9 cellular contexts compared by ENCODE assay signal in genomic region chr6:44052419-44053011, GRCh38.
DNase-seq lines count a peak whose midpoint lies in the region; ATAC-seq and TF ChIP-seq lines count a peak whose summit lies in the region.
"Had no signal": no experiment of that assay in that cellular context is flagged by ENCODE, and none has a peak within 500 bp of the region (broad histone marks: within the 10 kb centered on the region; RNA-seq: fewer than 3 reads in every experiment).

No MANE protein-coding gene starts in this region.

- H3K4me3 ChIP-seq in HL-60 (replicated peaks; ENCODE audit: insufficient read depth, low read length), result no peak overlapping the region
- no peak overlapping the region for H3K4me3 ChIP-seq in Peyer's patch

- peak; percentile 80 to 81 for DNase-seq in HL-60 (ENCODE audit: low read depth in 1 of 2, low spot score in 1 of 2)
- peak; percentile 79 to 85 for DNase-seq in T47D (ENCODE audit: low read depth in 1 of 2, low spot score in 1 of 2)
- peak; percentile 81 for DNase-seq in iris pigment epithelial cell (ENCODE audit: low read depth)
- DNase-seq in NCI-H1048 (lab: John Stamatoyannopoulos, UW), result no peak
- no peak for DNase-seq in Peyer's patch
- DNase-seq: activated CD4-positive, alpha-beta T cell treated with anti-CD3 and anti-CD28 coated beads for 1 hour had no signal

- H3K36me3 ChIP-seq in Peyer's patch, result no peaks in the 10 kb centered on the region

- H3K9me3 ChIP-seq in Peyer's patch, result no peaks in the 10 kb centered on the region

- peaks cover 0 to 45% (median 0%) of the 10 kb centered on the region in 4 donors for H3K4me1 ChIP-seq in Peyer's patch

- TF ChIP-seq CTCF in HL-60 (IDR thresholded peaks at IDR 0.05; ENCODE audit: insufficient read depth, low read length), result no peak
- no peak for TF ChIP-seq CTCF in Peyer's patch (IDR thresholded peaks at IDR 0.05)

- no peaks in the 10 kb centered on the region for H3K27me3 ChIP-seq in HL-60 (ENCODE audit: insufficient read depth, poor library complexity, severe bottlenecking)
- H3K27me3 ChIP-seq in Peyer's patch, result no peaks in the 10 kb centered on the region

- in situ Hi-C loops in T47D (cut with HindIII; ENCODE audit: low pct_unique_long_range_greater_than_20kb, low sequenced_read_pairs), result no loop called here

- H3K27ac ChIP-seq in HL-60 (replicated peaks) (peak overlapping the region; percentile 44), temporal lobe (ENCODE audit: low read depth, low read length) (peak overlapping the region; percentile 9), Peyer's patch (peak overlapping the region in 2 of 4 donors; percentile 46 to 72)

- TF ChIP-seq POLR2A in Peyer's patch (IDR thresholded peaks at IDR 0.05), result no peak

- no peak for ATAC-seq in HG02852 (IDR thresholded peaks at IDR 0.05; ENCODE audit: unreplicated experiment)
- ATAC-seq in HG03565 (IDR thresholded peaks at IDR 0.05; ENCODE audit: unreplicated experiment), result no peak

Comparison
In these comparisons a context has a peak if more than half of its experiments do, and no peak if none do; other contexts are left out.
1. DNase-seq: peak in HL-60 (2 of 2), T47D (2 of 2) and iris pigment epithelial cell (single experiment); none in NCI-H1048 (single experiment) and Peyer's patch (0 of 3).